Comparison of ENCODE assay signal across 27 cellular contexts in genomic region chr11:69263736-69264052, GRCh38. TPM values are rescaled to one million over a fixed set of nuclear protein-coding genes. Genes with fewer than 3 reads are reported as not detected.
"Had no signal": no experiment of that assay in that cellular context is flagged by ENCODE, and none has a peak within 500 bp of the region (broad histone marks: within the 10 kb centered on the region; RNA-seq: fewer than 3 reads in every experiment).

No MANE protein-coding gene starts in this region.

- H3K4me1 ChIP-seq: prostate gland, tibial artery had no signal

- DNase-seq: activated CD4-positive, alpha-beta T cell treated with anti-CD3 and anti-CD28 coated beads for 48 hours; activated CD4-positive, alpha-beta T cell treated with anti-CD3 and anti-CD28 coated beads, Interleukin-2, amount 50 U/mL, for 48 hours; activated CD8-positive, alpha-beta memory T cell treated with anti-CD3 and anti-CD28 coated beads for 24 hours; activated effector memory CD4-positive, alpha-beta T cell treated with Interleukin-2 at 50 U/mL for 16 hours; activated naive CD4-positive, alpha-beta T cell treated with anti-CD3 and anti-CD28 coated beads, Interleukin-2, amount 10 ng/mL, durations not matched to agents 7 days and 5 days; activated naive CD8-positive, alpha-beta T cell treated with anti-CD3 and anti-CD28 coated beads, Interleukin-2, amount 10 ng/mL, durations not matched to agents 7 days and 5 days; brain microvascular endothelial cell; central memory CD4-positive, alpha-beta T cell; endodermal cell; kidney glomerular epithelial cell; left lung; retina; stimulated activated CD4-positive, alpha-beta T cell treated with anti-CD3 and anti-CD28 coated beads, Interleukin-15, amount 100 ng/mL, for 24 hours; stimulated activated CD4-positive, alpha-beta T cell treated with anti-CD3 and anti-CD28 coated beads, Interleukin-2, amount 100 ng/mL, for 24 hours; stimulated activated naive CD4-positive, alpha-beta T cell; T-helper 17 cell; T1000; tibial artery; WERI-Rb-1 had no signal

- H3K27ac ChIP-seq: brain microvascular endothelial cell, left lung, neutrophil, prostate gland, suprapubic skin, tibial artery, WERI-Rb-1 had no signal

- H3K9me3 ChIP-seq: left lung, neutrophil, prostate gland, suprapubic skin, tibial artery had no signal

- H3K27me3 ChIP-seq: brain microvascular endothelial cell, left lung, suprapubic skin, tibial artery had no signal

- ATAC-seq: activated CD4-positive, CD25-positive, alpha-beta regulatory T cell treated with anti-CD3 and anti-CD28 coated beads, Interleukin-2, amount 50 U/mL, for 24 hours; left lung; T-helper 17 cell had no signal

- FAIRE-seq: astrocyte, frontal cortex had no signal

- H3K36me3 ChIP-seq: brain microvascular endothelial cell, left lung, neutrophil, prostate gland, suprapubic skin, tibial artery, WERI-Rb-1 had no signal

- H3K4me3 ChIP-seq: left lung, prostate gland, suprapubic skin, tibial artery had no signal

RNA-seq across cellular contexts. Expression of gene MYEOV, which starts 30.3 kb away (rescaled TPM):
- total RNA-seq: activated naive CD8-positive, alpha-beta T cell treated with anti-CD3 and anti-CD28 coated beads, Interleukin-2, amount 10 ng/mL, durations not matched to agents 7 days and 5 days; astrocyte; endodermal cell; frontal cortex; lung microvascular endothelial cell; urinary bladder had no signal
